In genomic region chr11:1384206-1384965, GRCh38 we compare ENCODE assay signal across 15 cellular contexts.
DNase-seq lines count a peak whose midpoint lies in the region; ATAC-seq, FAIRE-seq and TF ChIP-seq lines count a peak whose summit lies in the region.
"Had no signal": no experiment of that assay in that cellular context is flagged by ENCODE, and none has a peak within 500 bp of the region (broad histone marks: within the 10 kb centered on the region; RNA-seq: fewer than 3 reads in every experiment).

No MANE protein-coding gene starts in this region.

- H3K9me3 Mint-ChIP-seq in stimulated activated effector memory CD8-positive, alpha-beta T cell treated with anti-CD3 and anti-CD28 coated beads, Interleukin-12 subunit alpha, Interleukin-12 subunit beta, amount 100 ng/mL, for 72 hours: no peaks in the 10 kb centered on the region

- no peak overlapping the region for H3K27ac Mint-ChIP-seq in stimulated activated effector memory CD8-positive, alpha-beta T cell treated with anti-CD3 and anti-CD28 coated beads, Interleukin-12 subunit alpha, Interleukin-12 subunit beta, amount 100 ng/mL, for 72 hours

- H3K4me3 ChIP-seq in fibroblast of mammary gland (ENCODE audit: control insufficient read depth, low read depth, low read length): no peak overlapping the region

- H3K4me3 Mint-ChIP-seq in stimulated activated effector memory CD8-positive, alpha-beta T cell treated with anti-CD3 and anti-CD28 coated beads, Interleukin-12 subunit alpha, Interleukin-12 subunit beta, amount 100 ng/mL, for 72 hours: peak overlapping the region; percentile 45

- TF ChIP-seq CTCF in fibroblast of mammary gland (conservative IDR thresholded peaks at IDR 0.05; ENCODE audit: control insufficient read depth, insufficient read depth, low read depth, low read length) (no peak), D721Med (IDR thresholded peaks at IDR 0.05; ENCODE audit: insufficient read depth, missing control alignments) (no peak)

- DNase-seq in activated T-cell treated with anti-CD3 and anti-CD28 coated beads for 48 hours (ENCODE audit: low read depth) (peak; percentile 36), MV-4-11 (lab: John Stamatoyannopoulos, UW) (peak; percentile 23), fibroblast of mammary gland (ENCODE audit: low read depth) (peak; percentile 6), midbrain (lab: John Stamatoyannopoulos, UW) (no peak), D721Med (ENCODE audit: insufficient read length, low spot score) (no peak), DMS79 treated with DMSO at 0.1 percent for 48 hours (lab: John Stamatoyannopoulos, UW) (no peak)
- no peak for DNase-seq in activated T-cell treated with anti-CD3 and anti-CD28 coated beads, Interleukin-2, amount 50 U/mL, for 1 hour
- no peak for DNase-seq in stimulated activated effector memory CD8-positive, alpha-beta T cell treated with anti-CD3 and anti-CD28 coated beads, Interleukin-12 subunit alpha, Interleukin-12 subunit beta, amount 100 ng/mL, for 72 hours (ENCODE audit: low spot score in 2 of 2)
- DNase-seq: DMS53, GOT3, NCI-H1930, NCI-H774, SHP77 treated with DMSO at 0.1 percent for 48 hours, upper lobe of right lung had no signal

- peaks cover 12% of the 10 kb centered on the region for H3K36me3 Mint-ChIP-seq in stimulated activated effector memory CD8-positive, alpha-beta T cell treated with anti-CD3 and anti-CD28 coated beads, Interleukin-12 subunit alpha, Interleukin-12 subunit beta, amount 100 ng/mL, for 72 hours

- FAIRE-seq in D721Med (lab: Jason Lieb, UNC): no peak
- FAIRE-seq: keratinocyte had no signal

- peaks cover 39% of the 10 kb centered on the region for H3K4me1 Mint-ChIP-seq in stimulated activated effector memory CD8-positive, alpha-beta T cell treated with anti-CD3 and anti-CD28 coated beads, Interleukin-12 subunit alpha, Interleukin-12 subunit beta, amount 100 ng/mL, for 72 hours

- ATAC-seq in stimulated activated effector memory CD8-positive, alpha-beta T cell treated with anti-CD3 and anti-CD28 coated beads, Interleukin-12 subunit alpha, Interleukin-12 subunit beta, amount 100 ng/mL, for 72 hours: no peak
- ATAC-seq: upper lobe of right lung had no signal

Comparison
In these comparisons a context has a peak if more than half of its experiments do, and no peak if none do; other contexts are left out.
1. DNase-seq: peak in activated T-cell treated with anti-CD3 and anti-CD28 coated beads for 48 hours (single experiment), MV-4-11 (single experiment) and fibroblast of mammary gland (single experiment); none in activated T-cell treated with anti-CD3 and anti-CD28 coated beads, Interleukin-2, amount 50 U/mL, for 1 hour (single experiment), stimulated activated effector memory CD8-positive, alpha-beta T cell treated with anti-CD3 and anti-CD28 coated beads, Interleukin-12 subunit alpha, Interleukin-12 subunit beta, amount 100 ng/mL, for 72 hours (0 of 2), midbrain (single experiment), D721Med (single experiment) and DMS79 treated with DMSO at 0.1 percent for 48 hours (single experiment).